Comparison of ENCODE assay signal across 8 cellular contexts in the genomic region with DNA sequence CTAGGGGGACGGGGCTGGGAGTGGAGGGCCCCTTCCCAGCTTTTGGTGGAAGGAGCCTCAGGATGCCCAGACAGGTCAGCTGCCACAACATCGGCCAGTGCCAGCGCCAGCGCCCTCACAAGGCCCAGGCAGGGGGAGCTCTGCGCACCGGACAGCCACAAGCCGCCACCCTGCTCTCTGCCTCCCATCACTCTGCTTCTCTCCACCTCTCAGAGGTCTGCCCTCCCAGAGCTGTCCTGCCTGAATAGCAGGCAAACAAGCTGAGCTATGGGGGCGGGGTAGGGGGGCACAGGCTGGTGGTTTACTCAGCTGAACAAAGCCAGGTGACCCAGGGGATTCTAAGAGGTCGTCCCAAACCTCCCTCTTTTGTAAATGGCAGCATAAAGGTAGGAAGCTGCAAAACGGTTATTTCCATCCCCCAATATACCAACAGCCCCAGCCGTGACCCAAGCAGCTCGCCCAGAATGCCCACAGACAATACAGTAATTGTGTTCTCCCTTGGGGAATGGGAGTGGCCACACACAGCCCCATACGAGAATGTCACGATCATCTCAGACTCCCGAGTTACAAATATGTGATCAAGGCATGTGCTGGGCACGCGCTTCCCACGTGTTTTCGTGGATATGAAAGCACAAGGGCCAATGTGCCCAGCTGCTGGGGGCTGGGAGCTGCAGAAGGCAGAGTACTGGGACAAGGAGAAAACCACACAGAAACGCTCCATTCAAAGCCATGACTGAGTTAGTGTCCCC. TPM values are rescaled to one million over a fixed set of nuclear protein-coding genes. Genes with fewer than 3 reads are reported as not detected.
DNase-seq lines count a peak whose midpoint lies in the region; ATAC-seq, FAIRE-seq and TF ChIP-seq lines count a peak whose summit lies in the region.

No MANE protein-coding gene starts in this region.

- TF ChIP-seq POLR2A in suprapubic skin (IDR thresholded peaks at IDR 0.05) (no peak), GM18505 (IDR thresholded peaks at IDR 0.05; ENCODE audit: borderline replicate concordance, extremely low read depth, insufficient read depth, insufficient read length) (no peak)

- peaks cover 59% of the 10 kb centered on the region for H4K20me1 ChIP-seq in astrocyte (ENCODE audit: insufficient read depth, low read length)

- 91 to 93% methylated on average over 14 to 15 of the region's 20 CpGs for WGBS in mesodermal cell (ENCODE audit: insufficient coverage in 2 of 2), 2 experiments
- WGBS in suprapubic skin: 54% methylated on average over 12 of the region's 20 CpGs

- peaks cover 58% of the 10 kb centered on the region for H3K4me1 Mint-ChIP-seq in T-helper 2 cell treated with Interferon-gamma antibody and Interleukin-4, amounts not matched to agents 5 μg/mL and 100 μg/mL, for 36 hours (ENCODE audit: low read depth)
- peaks cover 20% of the 10 kb centered on the region for H3K4me1 Mint-ChIP-seq in astrocyte (ENCODE audit: low read depth, unreplicated experiment)

- H3K9ac ChIP-seq in astrocyte (ENCODE audit: low read length): no peak overlapping the region

- no peak for FAIRE-seq in astrocyte (lab: Jason Lieb, UNC)

- H3K4me3 ChIP-seq in astrocyte (ENCODE audit: insufficient read depth, low read depth, low read length) (no peak overlapping the region), mesodermal cell (ENCODE audit: extremely low read depth, insufficient read depth, low read length, poor library complexity, severe bottlenecking) (no peak overlapping the region), suprapubic skin (no peak overlapping the region)

- peaks cover 5% of the 10 kb centered on the region for H3K36me3 ChIP-seq in astrocyte (ENCODE audit: insufficient read depth, low read length)
- peaks cover 4% of the 10 kb centered on the region for H3K36me3 ChIP-seq in mesodermal cell (ENCODE audit: control insufficient read depth, insufficient read depth, low read length)
- no peaks in the 10 kb centered on the region for H3K36me3 ChIP-seq in suprapubic skin

- peaks cover 21% of the 10 kb centered on the region for H3K79me2 ChIP-seq in astrocyte (ENCODE audit: insufficient read depth, low read length)

- H3K4me2 ChIP-seq in astrocyte (ENCODE audit: low read length): no peak overlapping the region

- H3K27ac Mint-ChIP-seq in T-helper 2 cell treated with Interferon-gamma antibody and Interleukin-4, amounts not matched to agents 5 μg/mL and 100 μg/mL, for 36 hours: peak overlapping the region; percentile 91
- peak overlapping the region; percentile 18 for H3K27ac Mint-ChIP-seq in astrocyte (ENCODE audit: unreplicated experiment)

- H3K9me3 ChIP-seq in astrocyte (ENCODE audit: insufficient read depth, low read depth, low read length) (no peaks in the 10 kb centered on the region), mesodermal cell (ENCODE audit: control insufficient read depth, low read length) (no peaks in the 10 kb centered on the region), suprapubic skin (no peaks in the 10 kb centered on the region)

- no peak for ATAC-seq in HG03159 (IDR thresholded peaks at IDR 0.05; ENCODE audit: unreplicated experiment)
- ATAC-seq in GM18505 (IDR thresholded peaks at IDR 0.05; ENCODE audit: unreplicated experiment): no peak
- ATAC-seq in GM19395 (IDR thresholded peaks at IDR 0.05; ENCODE audit: unreplicated experiment): no peak

- no peak for DNase-seq in T-helper 2 cell treated with Interferon-gamma antibody and Interleukin-4, amounts not matched to agents 5 μg/mL and 100 μg/mL, for 36 hours (ENCODE audit: low spot score)
- DNase-seq in T-helper 2 cell (no peak), astrocyte (ENCODE audit: low read depth) (no peak), suprapubic skin (ENCODE audit: low spot score in 2 of 2) (peak in 1 of 2 donors; percentile 66)

- peak overlapping the region; percentile 63 for H3K4me3 Mint-ChIP-seq in T-helper 2 cell treated with Interferon-gamma antibody and Interleukin-4, amounts not matched to agents 5 μg/mL and 100 μg/mL, for 36 hours
- no peak overlapping the region for H3K4me3 Mint-ChIP-seq in astrocyte (ENCODE audit: unreplicated experiment)

- H3K4me1 ChIP-seq in astrocyte (ENCODE audit: insufficient read depth, low read length): peaks cover 11% of the 10 kb centered on the region
- H3K4me1 ChIP-seq in mesodermal cell (ENCODE audit: control insufficient read depth, insufficient read depth, low read length, poor library complexity, severe bottlenecking): peaks cover 22% of the 10 kb centered on the region
- H3K4me1 ChIP-seq in suprapubic skin: peaks cover 95% of the 10 kb centered on the region

- H2AFZ ChIP-seq in astrocyte (ENCODE audit: low read depth, low read length): no peak overlapping the region

- no peak for TF ChIP-seq EP300 in suprapubic skin (IDR thresholded peaks at IDR 0.05)

- no peaks in the 10 kb centered on the region for H3K27me3 ChIP-seq in astrocyte (ENCODE audit: insufficient read depth, low read length)
- H3K27me3 ChIP-seq in suprapubic skin: no peaks in the 10 kb centered on the region

- H3K27me3 Mint-ChIP-seq in T-helper 2 cell treated with Interferon-gamma antibody and Interleukin-4, amounts not matched to agents 5 μg/mL and 100 μg/mL, for 36 hours (ENCODE audit: low read depth): no peaks in the 10 kb centered on the region
- no peaks in the 10 kb centered on the region for H3K27me3 Mint-ChIP-seq in astrocyte (ENCODE audit: low read depth, unreplicated experiment)

- H3K27ac ChIP-seq in astrocyte (ENCODE audit: low read depth, low read length) (no peak overlapping the region), mesodermal cell (ENCODE audit: low read depth, low read length, severe bottlenecking) (peak overlapping the region; percentile 0), suprapubic skin (peak overlapping the region; percentile 79)

- TF ChIP-seq CTCF in astrocyte (IDR thresholded peaks at IDR 0.05; ENCODE audit: insufficient read depth, low read depth, low read length) (no peak), suprapubic skin (IDR thresholded peaks at IDR 0.05) (no peak)

- H3K36me3 Mint-ChIP-seq in T-helper 2 cell treated with Interferon-gamma antibody and Interleukin-4, amounts not matched to agents 5 μg/mL and 100 μg/mL, for 36 hours (ENCODE audit: low read depth): peaks cover 14% of the 10 kb centered on the region
- peaks cover 8% of the 10 kb centered on the region for H3K36me3 Mint-ChIP-seq in astrocyte (ENCODE audit: low read depth, unreplicated experiment)

- H3K9me3 Mint-ChIP-seq in T-helper 2 cell treated with Interferon-gamma antibody and Interleukin-4, amounts not matched to agents 5 μg/mL and 100 μg/mL, for 36 hours: no peaks in the 10 kb centered on the region
- no peaks in the 10 kb centered on the region for H3K9me3 Mint-ChIP-seq in astrocyte (ENCODE audit: unreplicated experiment)

RNA-seq across cellular contexts. Expression of a gene that starts 19.7 kb away (rescaled TPM):
- total RNA-seq in astrocyte: 12.9 and 13.7 TPM in 2 replicates
- polyA plus RNA-seq in mesodermal cell (2013, experiment 1 of 2): 10.9 TPM
- 10.6 TPM for polyA plus RNA-seq in mesodermal cell (2013, experiment 2 of 2)
- total RNA-seq in suprapubic skin: 10 to 100 TPM; 63.5 to 75.5 (median 67.3) TPM
